In genomic region chr12:110776410-110776809, GRCh38 we compare ENCODE assay signal across 8 cellular contexts. TPM values are rescaled to one million over a fixed set of nuclear protein-coding genes. Genes with fewer than 3 reads are reported as not detected.
A peak's percentile ranks its signal among the peaks of the same experiment; 100 is the strongest.
DNase-seq lines count a peak whose midpoint lies in the region; ATAC-seq and TF ChIP-seq lines count a peak whose summit lies in the region.

No MANE protein-coding gene starts in this region.

- H3K36me3 ChIP-seq in thyroid gland, result no peaks in the 10 kb centered on the region

- no peaks in the 10 kb centered on the region for H3K27me3 ChIP-seq in thyroid gland

- ATAC-seq in HG03097 (IDR thresholded peaks at IDR 0.05; ENCODE audit: low FRiP score, unreplicated experiment), result peak; percentile 92
- ATAC-seq in activated T-cell treated with anti-CD3 and anti-CD28 coated beads, Interleukin-2, amount 50 U/mL, for 4 hours, result peak; percentile 84 to 89
- ATAC-seq in stimulated activated effector memory CD8-positive, alpha-beta T cell treated with anti-CD3 and anti-CD28 coated beads, Interleukin-12 subunit alpha, Interleukin-12 subunit beta, amount 100 ng/mL, for 72 hours, result peak; percentile 95

- WGBS in thyroid gland, 2 donors, result 64 to 72% methylated on average over 4 of the region's 4 CpGs

- H3K4me3 Mint-ChIP-seq in activated T-cell treated with anti-CD3 and anti-CD28 coated beads, Interleukin-2, amount 50 U/mL, for 4 hours, result peak overlapping the region; percentile 14
- H3K4me3 Mint-ChIP-seq in stimulated activated effector memory CD8-positive, alpha-beta T cell treated with anti-CD3 and anti-CD28 coated beads, Interleukin-12 subunit alpha, Interleukin-12 subunit beta, amount 100 ng/mL, for 72 hours, result peak overlapping the region; percentile 38

- H3K4me1 Mint-ChIP-seq in activated T-cell treated with anti-CD3 and anti-CD28 coated beads, Interleukin-2, amount 50 U/mL, for 4 hours (ENCODE audit: low read depth), result peaks cover 72% of the 10 kb centered on the region
- H3K4me1 Mint-ChIP-seq in stimulated activated effector memory CD8-positive, alpha-beta T cell treated with anti-CD3 and anti-CD28 coated beads, Interleukin-12 subunit alpha, Interleukin-12 subunit beta, amount 100 ng/mL, for 72 hours, result peaks cover 54% of the 10 kb centered on the region

- H3K36me3 Mint-ChIP-seq in activated T-cell treated with anti-CD3 and anti-CD28 coated beads, Interleukin-2, amount 50 U/mL, for 4 hours (ENCODE audit: insufficient read depth), result no peaks in the 10 kb centered on the region
- H3K36me3 Mint-ChIP-seq in stimulated activated effector memory CD8-positive, alpha-beta T cell treated with anti-CD3 and anti-CD28 coated beads, Interleukin-12 subunit alpha, Interleukin-12 subunit beta, amount 100 ng/mL, for 72 hours, result no peaks in the 10 kb centered on the region

- no peaks in the 10 kb centered on the region for H3K9me3 ChIP-seq in thyroid gland

- H3K4me3 ChIP-seq in thyroid gland (replicated peaks in 1 of 3), result no peak overlapping the region

- intact Hi-C loops in thyroid gland (cut with DNase I), result no loop called here

- TF ChIP-seq POLR2A in thyroid gland (IDR thresholded peaks at IDR 0.05), result no peak

- no peak overlapping the region for H3K27ac ChIP-seq in thyroid gland

- H3K27me3 Mint-ChIP-seq in activated T-cell treated with anti-CD3 and anti-CD28 coated beads, Interleukin-2, amount 50 U/mL, for 4 hours (ENCODE audit: low read depth), result no peaks in the 10 kb centered on the region

- TF ChIP-seq CTCF in thyroid gland (IDR thresholded peaks at IDR 0.05), result no peak

- H3K4me1 ChIP-seq in thyroid gland, result no peaks in the 10 kb centered on the region

- H3K27ac Mint-ChIP-seq in stimulated activated effector memory CD8-positive, alpha-beta T cell treated with anti-CD3 and anti-CD28 coated beads, Interleukin-12 subunit alpha, Interleukin-12 subunit beta, amount 100 ng/mL, for 72 hours, result peak overlapping the region; percentile 81

- H3K9me3 Mint-ChIP-seq in activated T-cell treated with anti-CD3 and anti-CD28 coated beads, Interleukin-2, amount 50 U/mL, for 4 hours, result no peaks in the 10 kb centered on the region
- H3K9me3 Mint-ChIP-seq in stimulated activated effector memory CD8-positive, alpha-beta T cell treated with anti-CD3 and anti-CD28 coated beads, Interleukin-12 subunit alpha, Interleukin-12 subunit beta, amount 100 ng/mL, for 72 hours, result no peaks in the 10 kb centered on the region

- DNase-seq in activated CD4-positive, alpha-beta T cell treated with anti-CD3 and anti-CD28 coated beads for 24 hours (ENCODE audit: low read depth in 2 of 2), result peak; percentile 42 to 59
- DNase-seq in activated CD4-positive, alpha-beta T cell treated with anti-CD3 and anti-CD28 coated beads, Interleukin-2, amount 50 U/mL, for 1 hour, result no peak
- peak; percentile 15 for DNase-seq in activated T-cell treated with anti-CD3 and anti-CD28 coated beads, Interleukin-2, amount 50 U/mL, for 4 hours
- peak; percentile 11 to 77 for DNase-seq in stimulated activated effector memory CD8-positive, alpha-beta T cell treated with anti-CD3 and anti-CD28 coated beads, Interleukin-12 subunit alpha, Interleukin-12 subunit beta, amount 100 ng/mL, for 72 hours (ENCODE audit: low spot score in 2 of 2)
- DNase-seq in NCI-H187 treated with DMSO at 0.1 percent for 48 hours (lab: John Stamatoyannopoulos, UW) (no peak), thyroid gland (no peak), NCI-H510A treated with DMSO at 0.1 percent for 48 hours (lab: John Stamatoyannopoulos, UW) (no peak)

RNA-seq across cellular contexts. Expression of gene PPP1CC, which starts 33.7 kb away (rescaled TPM):
- total RNA-seq in activated T-cell treated with anti-CD3 and anti-CD28 coated beads, Interleukin-2, amount 50 U/mL, for 4 hours, result 100 to 1,000 TPM; 345 to 413 (median 354) TPM
- 100 to 1,000 TPM in 3 of 4 donors, 10 to 100 TPM in 1; 85.3 to 154 (median 118) TPM for total RNA-seq in thyroid gland

Comparison
In these comparisons a context has a peak if more than half of its experiments do, and no peak if none do; other contexts are left out.
1. DNase-seq: peak in activated CD4-positive, alpha-beta T cell treated with anti-CD3 and anti-CD28 coated beads for 24 hours (2 of 2), activated T-cell treated with anti-CD3 and anti-CD28 coated beads, Interleukin-2, amount 50 U/mL, for 4 hours (single experiment) and stimulated activated effector memory CD8-positive, alpha-beta T cell treated with anti-CD3 and anti-CD28 coated beads, Interleukin-12 subunit alpha, Interleukin-12 subunit beta, amount 100 ng/mL, for 72 hours (2 of 2); none in activated CD4-positive, alpha-beta T cell treated with anti-CD3 and anti-CD28 coated beads, Interleukin-2, amount 50 U/mL, for 1 hour (single experiment), NCI-H187 treated with DMSO at 0.1 percent for 48 hours (single experiment), thyroid gland (0 of 2) and NCI-H510A treated with DMSO at 0.1 percent for 48 hours (single experiment).
2. Peak in every context shown above with its lines, with median percentiles within 50 percentile points of each other: ATAC-seq.